ENCODE assay signal across 9 cellular contexts in the genomic region with DNA sequence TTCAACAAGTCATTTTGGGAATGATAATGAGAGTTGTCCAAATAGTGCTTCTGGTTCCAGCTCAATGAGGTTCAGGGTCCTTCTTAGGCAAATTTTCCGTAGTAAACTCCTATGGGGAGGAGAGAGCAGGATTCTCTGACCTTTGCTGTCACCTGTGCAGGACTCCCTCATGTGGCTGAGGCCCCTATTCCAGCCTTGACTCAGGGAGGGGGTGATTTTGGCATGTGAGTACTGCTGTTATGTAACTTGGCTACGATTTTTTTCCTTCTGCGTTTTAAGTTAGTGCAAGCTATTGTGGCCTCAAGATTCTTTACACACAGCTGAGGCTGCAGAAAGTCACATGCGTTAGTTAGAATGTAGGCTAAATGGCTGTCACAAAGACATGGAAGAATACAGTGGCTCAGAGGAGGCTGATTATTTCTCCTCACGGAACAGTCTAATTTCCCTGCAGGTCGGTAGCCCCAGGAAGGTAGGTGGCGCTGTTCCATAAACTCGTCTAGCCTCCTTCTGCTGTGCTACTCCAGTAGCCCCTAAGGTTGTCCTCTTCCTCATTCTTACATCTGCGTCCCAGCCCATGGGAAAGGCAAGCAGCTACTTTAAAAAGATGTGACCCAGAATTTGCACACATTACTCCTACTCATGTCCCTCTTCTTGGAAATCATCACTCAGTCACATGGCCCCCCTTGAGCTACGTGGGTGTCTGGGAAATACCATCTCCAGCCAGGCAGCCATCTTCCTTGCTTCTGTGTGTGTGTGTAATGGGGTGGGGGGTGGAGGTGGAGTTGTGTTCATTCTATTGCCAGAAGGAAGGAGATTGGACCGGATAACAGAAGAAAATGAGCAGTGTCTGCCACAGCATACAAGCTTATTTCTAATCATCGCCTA.
DNase-seq lines count a peak whose midpoint lies in the region; ATAC-seq and TF ChIP-seq lines count a peak whose summit lies in the region.
"Had no signal": no experiment of that assay in that cellular context is flagged by ENCODE, and none has a peak within 500 bp of the region (broad histone marks: within the 10 kb centered on the region; RNA-seq: fewer than 3 reads in every experiment).

No MANE protein-coding gene starts in this region.

- POLR2A ChIA-PET in IMR-90 (lab: Charles Lee; ENCODE audit: unreplicated experiment), result interaction anchor here (0.6 kb wide), 1 partner anchor 588 kb away, joined by 4 read pairs; no protein-coding TSS in a partner anchor

- peak overlapping the region; percentile 94 for H2BK15ac ChIP-seq in IMR-90 (ENCODE audit: low read depth, low read length)

- H3K36me3 ChIP-seq in IMR-90 (ENCODE audit: control insufficient read depth, insufficient read depth, low read length) (no peaks in the 10 kb centered on the region), colonic mucosa (no peaks in the 10 kb centered on the region)
- H3K36me3 ChIP-seq: lower lobe of right lung had no signal

- H4K91ac ChIP-seq in IMR-90 (ENCODE audit: insufficient read depth, low read depth, low read length), result peak overlapping the region; percentile 94

- peak overlapping the region; percentile 89 for H3K18ac ChIP-seq in IMR-90 (ENCODE audit: low read depth, low read length)

- CTCF ChIA-PET in IMR-90 (lab: Yijun Ruan, JAX), result interaction anchor here (0.6 to 1.6 kb wide), 4 partner anchors 11 to 1043 kb away, joined by 3 to 7 read pairs (median 4); no protein-coding TSS in a partner anchor

- TF ChIP-seq CTCF in IMR-90 (conservative IDR thresholded peaks at IDR 0.05; ENCODE audit: low read depth, low read length) (peak; percentile 45), colonic mucosa (IDR thresholded peaks at IDR 0.05) (no peak)

- 59% methylated on average over 5 of the region's 12 CpGs; no CpG with 5 or more reads in 1 of the 2 experiments for WGBS in IMR-90 (ENCODE audit: extremely low coverage in 2 of 2, insufficient read length in 1 of 2), 2 experiments

- H3K4ac ChIP-seq in IMR-90 (ENCODE audit: low read depth, low read length), result peak overlapping the region; percentile 98

- no peak overlapping the region for H3K4me2 ChIP-seq in IMR-90 (ENCODE audit: low read depth, low read length)

- peak; percentile 77 for ATAC-seq in GM19351 (IDR thresholded peaks at IDR 0.05; ENCODE audit: unreplicated experiment)
- ATAC-seq in IMR-90 (ENCODE audit: low read depth), result no peak
- ATAC-seq in HG03025 (IDR thresholded peaks at IDR 0.05; ENCODE audit: low FRiP score, unreplicated experiment), result no peak
- no peak for ATAC-seq in GM19467 (IDR thresholded peaks at IDR 0.05; ENCODE audit: unreplicated experiment)
- ATAC-seq in HG03097 (IDR thresholded peaks at IDR 0.05; ENCODE audit: low FRiP score, unreplicated experiment), result no peak

- peak overlapping the region; percentile 87 to 88 for H4K8ac ChIP-seq in IMR-90 (ENCODE audit: low read depth in 2 of 2, low read length in 2 of 2)

- peak overlapping the region; percentile 58 for H3K9ac ChIP-seq in IMR-90 (ENCODE audit: low read depth, low read length)
- H3K9ac ChIP-seq in colonic mucosa (ENCODE audit: low read depth in 2 of 2, low read length in 2 of 2), result no peak overlapping the region

- H2AFZ ChIP-seq in IMR-90 (replicated peaks; ENCODE audit: low read length, poor library complexity), result peak overlapping the region; percentile 81

- H3K14ac ChIP-seq in IMR-90 (replicated peaks; ENCODE audit: low read depth, low read length), result peak overlapping the region; percentile 98

- BruUV-seq in IMR-90 (replicated peaks; lab: Mats Ljungman, UMichigan), result no TSS peak

- peak overlapping the region; percentile 92 for H3K56ac ChIP-seq in IMR-90 (ENCODE audit: extremely low read depth, insufficient read depth, low read length)

- H3K4me3 ChIP-seq in IMR-90 (ENCODE audit: insufficient read depth, low read depth, low read length), result no peak overlapping the region
- no peak overlapping the region for H3K4me3 ChIP-seq in colonic mucosa
- H3K4me3 ChIP-seq: lower lobe of right lung had no signal

- H4K5ac ChIP-seq in IMR-90 (ENCODE audit: low read depth, low read length), result peak overlapping the region; percentile 83

- peak overlapping the region; percentile 96 for H2AK5ac ChIP-seq in IMR-90 (ENCODE audit: low read depth, low read length)

- H3K79me1 ChIP-seq in IMR-90 (ENCODE audit: low read depth in 1 of 2, low read length in 2 of 2), result no peaks in the 10 kb centered on the region

- H3K4me1 ChIP-seq in IMR-90 (ENCODE audit: control insufficient read depth, insufficient read depth, low read length), result peaks cover 23% of the 10 kb centered on the region
- no peaks in the 10 kb centered on the region for H3K4me1 ChIP-seq in colonic mucosa
- H3K4me1 ChIP-seq: lower lobe of right lung had no signal

- peak overlapping the region; percentile 77 for H2AK9ac ChIP-seq in IMR-90 (replicated peaks; ENCODE audit: low read depth, low read length, poor library complexity)

- no peak for TF ChIP-seq POLR2A in IMR-90 (IDR thresholded peaks at IDR 0.05; ENCODE audit: low read depth, low read length)

- H2BK5ac ChIP-seq in IMR-90 (ENCODE audit: low read depth, low read length, poor library complexity, severe bottlenecking), result peak overlapping the region; percentile 79

- H2BK20ac ChIP-seq in IMR-90 (ENCODE audit: low read depth, low read length), result peak overlapping the region; percentile 97

- in situ Hi-C loops in IMR-90 (cut with MboI; ENCODE audit: low sequenced_read_pairs), result no loop called here

- peaks cover 18% of the 10 kb centered on the region for H3K9me1 ChIP-seq in IMR-90 (ENCODE audit: insufficient read depth, low read length)

- H3K23ac ChIP-seq in IMR-90 (ENCODE audit: low read depth, low read length), result peak overlapping the region; percentile 93

- H4K20me1 ChIP-seq in IMR-90 (ENCODE audit: insufficient read depth, low read length), result no peaks in the 10 kb centered on the region

- H3K27ac ChIP-seq in IMR-90 (ENCODE audit: insufficient read depth, low read length), result peak overlapping the region; percentile 93
- H3K27ac ChIP-seq in colonic mucosa, result no peak overlapping the region
- H3K27ac ChIP-seq: lower lobe of right lung had no signal

- H3K27me3 ChIP-seq in IMR-90 (ENCODE audit: control insufficient read depth, insufficient read depth, low read length) (no peaks in the 10 kb centered on the region), colonic mucosa (no peaks in the 10 kb centered on the region)

- H3K9me3 ChIP-seq in IMR-90 (ENCODE audit: control insufficient read depth, insufficient read depth, low read length), result no peaks in the 10 kb centered on the region
- H3K9me3 ChIP-seq in colonic mucosa, result no peaks in the 10 kb centered on the region
- H3K9me3 ChIP-seq: lower lobe of right lung had no signal

- dilution Hi-C loops in IMR-90 (cut with HindIII; ENCODE audit: low sequenced_read_pairs, unreplicated experiment), result no loop called here

- TF ChIP-seq RAD21 in IMR-90 (IDR thresholded peaks at IDR 0.05; ENCODE audit: low read length), result peak; percentile 38; the same call in 1 of the 2 replicates

- DNase-seq in IMR-90, result peak; percentile 51
- peak; percentile 22 for DNase-seq in colonic mucosa
- peak; percentile 45 for DNase-seq in occipital lobe (lab: John Stamatoyannopoulos, UW)
- DNase-seq in NCI-H1694 treated with DMSO at 0.1 percent for 48 hours (lab: John Stamatoyannopoulos, UW), result no peak
- DNase-seq: lower lobe of right lung had no signal

- H2BK120ac ChIP-seq in IMR-90 (ENCODE audit: low read depth, low read length), result peak overlapping the region; percentile 99

- intact Hi-C loops in IMR-90 (cut with micrococcal nuclease), result no loop called here
- intact Hi-C loops in colonic mucosa (cut with DNase I), result no loop called here

TF ChIP-seq in IMR-90, 13 proteins besides CTCF, POLR2A, EP300 and RAD21:
- TF ChIP-seq USF2 (IDR thresholded peaks at IDR 0.05; ENCODE audit: low read depth, low read length) (peak; percentile 28), RFX5 (IDR thresholded peaks at IDR 0.05; ENCODE audit: low read depth, low read length) (no peak), MAZ (IDR thresholded peaks at IDR 0.05; ENCODE audit: borderline replicate concordance, low read depth, low read length) (no peak), CEBPB (IDR thresholded peaks at IDR 0.05; ENCODE audit: low read depth, low read length) (no peak), MAFK (IDR thresholded peaks at IDR 0.05; ENCODE audit: low read depth, low read length) (no peak)
